Comparison of ENCODE assay signal across 20 cellular contexts in the genomic region with DNA sequence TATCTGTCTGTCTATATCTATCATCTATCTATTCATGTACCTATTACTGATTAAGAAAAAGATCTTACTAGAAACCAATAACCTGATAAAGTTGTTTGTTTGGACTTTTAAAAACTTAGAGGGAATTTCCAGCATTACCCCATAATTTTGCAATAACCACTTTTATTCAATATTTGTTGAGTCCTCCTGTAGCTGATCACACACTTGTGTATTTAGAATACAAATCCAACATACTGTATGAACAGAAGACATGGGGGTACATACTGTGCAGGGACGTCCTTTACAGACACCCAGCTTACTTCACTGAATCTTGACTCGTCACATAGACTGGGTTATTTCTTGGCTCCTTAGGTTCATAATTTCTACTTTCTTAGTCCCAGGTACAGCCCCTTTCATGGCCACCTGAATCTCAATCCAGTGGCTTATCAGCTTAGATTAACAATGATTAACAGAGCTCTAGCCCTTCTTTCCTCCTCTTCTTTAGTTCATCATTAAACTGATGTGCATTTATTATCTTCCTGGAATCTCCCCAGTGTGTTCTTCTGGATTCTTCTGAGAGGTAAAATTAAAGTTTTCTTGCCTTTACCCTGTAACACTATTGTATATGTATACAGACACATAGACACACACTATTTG. TPM values are rescaled to one million over a fixed set of nuclear protein-coding genes. Genes with fewer than 3 reads are reported as not detected.
DNase-seq lines count a peak whose midpoint lies in the region; ATAC-seq, FAIRE-seq and TF ChIP-seq lines count a peak whose summit lies in the region.
"Had no signal": no experiment of that assay in that cellular context is flagged by ENCODE, and none has a peak within 500 bp of the region (broad histone marks: within the 10 kb centered on the region; RNA-seq: fewer than 3 reads in every experiment).

No MANE protein-coding gene starts in this region.

- FAIRE-seq in GM18507 (lab: Jason Lieb, UNC) (peak; percentile 5), pancreas (lab: Jason Lieb, UNC) (no peak)
- FAIRE-seq: K562 had no signal

- H3K4me1 ChIP-seq in RWPE2 (ENCODE audit: insufficient read depth, poor library complexity, severe bottlenecking) (peaks cover 17% of the 10 kb centered on the region), pancreas (peaks cover 0 to 8% (median 7%) of the 10 kb centered on the region in 3 donors)

- H3K9me3 ChIP-seq in RWPE2 (ENCODE audit: severe bottlenecking) (no peaks in the 10 kb centered on the region), pancreas (no peaks in the 10 kb centered on the region)
- H3K9me3 ChIP-seq: SJCRH30 had no signal

- TF ChIP-seq CTCF in RWPE2 (IDR thresholded peaks at IDR 0.05; ENCODE audit: poor library complexity, severe bottlenecking) (no peak), fibroblast of the aortic adventitia (IDR thresholded peaks at IDR 0.05; ENCODE audit: insufficient read depth, low read length) (no peak), pancreas (IDR thresholded peaks at IDR 0.05) (no peak)

- H3K27me3 ChIP-seq in RWPE2 (ENCODE audit: insufficient read depth, poor library complexity, severe bottlenecking): no peaks in the 10 kb centered on the region
- no peaks in the 10 kb centered on the region for H3K27me3 ChIP-seq in pancreas
- H3K27me3 ChIP-seq: SJCRH30 had no signal

- DNase-seq in GM18507 (ENCODE audit: extremely low spot score, insufficient read length, low read depth) (no peak), RWPE2 (ENCODE audit: low spot score) (no peak), fibroblast of the aortic adventitia (ENCODE audit: low read depth) (peak; percentile 54), pancreas (no peak), medulla oblongata (ENCODE audit: extremely low spot score) (no peak)
- DNase-seq in effector CD8-positive, alpha-beta T cell (lab: John Stamatoyannopoulos, UW): no peak
- DNase-seq: CD4-positive, alpha-beta memory T cell; DMS79; MV-4-11; NCI-H1417; NCI-H2029; NCI-H2171; NCI-H446 treated with DMSO at 0.1 percent for 48 hours; NK-92 treated with Interleukin-12 subunit alpha and Interleukin-12 subunit beta, amount 100 ng/mL, for 24 hours; SJCRH30 had no signal

- H3K4me3 ChIP-seq in RWPE2 (ENCODE audit: severe bottlenecking) (no peak overlapping the region), fibroblast of the aortic adventitia (ENCODE audit: low read depth, low read length) (no peak overlapping the region), pancreas (no peak overlapping the region)
- H3K4me3 ChIP-seq: GM23338, K562, SJCRH30 had no signal

- H3K27ac ChIP-seq in RWPE2 (ENCODE audit: poor library complexity, severe bottlenecking): peak overlapping the region; percentile 32
- H3K27ac ChIP-seq in pancreas: peak overlapping the region in 2 of 4 donors; percentile 51 to 74
- H3K27ac ChIP-seq: RWPE1, SJCRH30 had no signal

- H3K36me3 ChIP-seq in RWPE2 (ENCODE audit: low read depth) (no peaks in the 10 kb centered on the region), pancreas (no peaks in the 10 kb centered on the region)
- H3K36me3 ChIP-seq: SJCRH30 had no signal

- 49 to 54% methylated on average over 2 of the region's 2 CpGs for WGBS in pancreas, 2 donors

- ATAC-seq in RWPE2 (ENCODE audit: low read depth): no peak
- peak in 3 of 4 donors; percentile 37 to 82 (median 71) for ATAC-seq in pancreas
- ATAC-seq in activated CD4-positive, CD25-positive, alpha-beta regulatory T cell treated with anti-CD3 and anti-CD28 coated beads, Interleukin-2, amount 50 U/mL, for 24 hours: no peak
- ATAC-seq: GM23338, HCT116, K562 had no signal

- intact Hi-C loops in pancreas (cut with DNase I): no loop called here

RNA-seq across cellular contexts. Expression of a gene that starts 27.4 kb away (rescaled TPM):
- total RNA-seq in fibroblast of the aortic adventitia (ENCODE audit: low replicate concordance): 0.54 and 0.98 TPM in 2 replicates
- 1 to 10 TPM in 5 of 6 donors, under 1 TPM in 1; 0.60 to 2.5 (median 1.4) TPM for total RNA-seq in pancreas
- polyA plus RNA-seq in pancreas: 1 to 10 TPM; 2.0 to 6.4 TPM
- total RNA-seq: K562 had no signal

Comparison
In these comparisons a context has a peak if more than half of its experiments do, and no peak if none do; other contexts are left out.
1. ATAC-seq: peak in pancreas (3 of 4); none in RWPE2 (single experiment) and activated CD4-positive, CD25-positive, alpha-beta regulatory T cell treated with anti-CD3 and anti-CD28 coated beads, Interleukin-2, amount 50 U/mL, for 24 hours (0 of 2).